Comparison of ENCODE assay signal across 32 cellular contexts in the genomic region with DNA sequence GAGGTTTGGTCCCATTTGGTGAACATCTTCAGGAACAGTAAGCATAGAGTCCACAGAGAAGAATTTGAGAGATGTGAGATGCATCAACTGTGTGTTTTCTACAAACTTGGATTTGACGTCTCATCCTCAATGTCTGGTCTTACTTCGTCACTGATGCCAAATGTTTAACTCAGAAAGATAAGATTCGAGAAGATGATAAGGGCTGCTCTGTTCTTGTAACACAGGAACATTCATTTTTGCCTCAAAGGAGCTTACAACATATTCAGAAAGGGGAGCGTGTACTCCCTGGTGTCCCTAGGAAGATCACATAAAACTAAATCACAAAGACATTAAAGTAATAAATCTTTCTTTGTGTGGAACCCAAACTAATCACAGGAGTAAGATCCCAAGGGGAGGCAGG.
"Had no signal": no experiment of that assay in that cellular context is flagged by ENCODE, and none has a peak within 500 bp of the region (broad histone marks: within the 10 kb centered on the region; RNA-seq: fewer than 3 reads in every experiment).

No MANE protein-coding gene starts in this region.

- ATAC-seq: activated CD4-positive, CD25-positive, alpha-beta regulatory T cell treated with anti-CD3 and anti-CD28 coated beads, Interleukin-2, amount 50 U/mL, for 24 hours; activated CD8-positive, alpha-beta T cell treated with anti-CD3 and anti-CD28 coated beads for 36 hours; activated T-cell treated with anti-CD3 and anti-CD28 coated beads, Interleukin-2, amount 50 U/mL, for 4 hours; activated T-helper 17 cell treated with anti-CD3 and anti-CD28 coated beads, Interleukin-2, amount 50 U/mL, for 72 hours; body of pancreas; effector memory CD8-positive, alpha-beta T cell; foreskin keratinocyte; gastrocnemius medialis; heart left ventricle; T-helper 17 cell had no signal

- H3K36me3 ChIP-seq: esophagus muscularis mucosa, gastrocnemius medialis, heart left ventricle, WERI-Rb-1 had no signal

- H3K27ac Mint-ChIP-seq: activated B cell treated with CpG ODN at 0.5 μM for 24 hours; activated CD8-positive, alpha-beta T cell treated with anti-CD3 and anti-CD28 coated beads for 36 hours; activated naive CD8-positive, alpha-beta T cell; activated T-helper 17 cell treated with anti-CD3 and anti-CD28 coated beads, Interleukin-2, amount 50 U/mL, for 72 hours; effector memory CD8-positive, alpha-beta T cell; T-helper 17 cell; T-helper 2 cell treated with Interferon-gamma antibody and Interleukin-4, amounts not matched to agents 5 μg/mL and 100 μg/mL, for 36 hours had no signal

- H3K4me1 Mint-ChIP-seq: activated B cell treated with CpG ODN at 0.5 μM for 24 hours; activated T-helper 17 cell treated with anti-CD3 and anti-CD28 coated beads, Interleukin-2, amount 50 U/mL, for 72 hours; T-helper 17 cell had no signal

- DNase-seq: activated B cell treated with CpG ODN at 0.5 μM for 24 hours; activated CD4-positive, alpha-beta T cell treated with anti-CD3 and anti-CD28 coated beads for 48 hours; activated CD4-positive, alpha-beta T cell treated with anti-CD3 and anti-CD28 coated beads, Interleukin-2, amount 50 U/mL, for 1 hour; activated CD4-positive, alpha-beta T cell treated with anti-CD3 and anti-CD28 coated beads, Interleukin-2, amount 50 U/mL, for 48 hours; activated CD8-positive, alpha-beta memory T cell treated with anti-CD3 and anti-CD28 coated beads for 24 hours; activated CD8-positive, alpha-beta T cell treated with anti-CD3 and anti-CD28 coated beads for 36 hours; activated effector memory CD4-positive, alpha-beta T cell treated with Interleukin-2 at 50 U/mL for 16 hours; activated gamma-delta T cell treated with Interleukin-2 at 50 U/mL for 16 hours; activated naive CD4-positive, alpha-beta T cell treated with anti-CD3 and anti-CD28 coated beads, Interleukin-2, amount 50 U/mL, for 16 hours; activated naive CD4-positive, alpha-beta T cell treated with Interleukin-2 at 50 U/mL for 16 hours; activated T-cell treated with anti-CD3 and anti-CD28 coated beads, Interleukin-2, amount 50 U/mL, for 4 hours; amygdala; aorta; body of pancreas; caudate nucleus; cortex of kidney; dermis blood vessel endothelial cell; effector CD4-positive, alpha-beta T cell; effector memory CD8-positive, alpha-beta T cell; erythroblast; foreskin keratinocyte; gastrocnemius medialis; glutamatergic neuron; heart left ventricle; T-helper 17 cell; T1000; WERI-Rb-1 had no signal

- H3K36me3 Mint-ChIP-seq: activated naive CD8-positive, alpha-beta T cell had no signal

- H3K4me3 ChIP-seq: body of pancreas, esophagus muscularis mucosa, gastrocnemius medialis, heart left ventricle had no signal

- H3K9me3 Mint-ChIP-seq: activated B cell treated with CpG ODN at 0.5 μM for 24 hours; activated CD8-positive, alpha-beta T cell treated with anti-CD3 and anti-CD28 coated beads for 36 hours; activated T-helper 17 cell treated with anti-CD3 and anti-CD28 coated beads, Interleukin-2, amount 50 U/mL, for 72 hours; T-helper 2 cell treated with Interferon-gamma antibody and Interleukin-4, amounts not matched to agents 5 μg/mL and 100 μg/mL, for 36 hours had no signal

- H3K4me3 Mint-ChIP-seq: activated B cell treated with CpG ODN at 0.5 μM for 24 hours; activated CD8-positive, alpha-beta T cell treated with anti-CD3 and anti-CD28 coated beads for 36 hours; activated naive CD8-positive, alpha-beta T cell; activated T-cell treated with anti-CD3 and anti-CD28 coated beads, Interleukin-2, amount 50 U/mL, for 4 hours; activated T-helper 17 cell treated with anti-CD3 and anti-CD28 coated beads, Interleukin-2, amount 50 U/mL, for 72 hours; effector memory CD8-positive, alpha-beta T cell; T-helper 17 cell; T-helper 2 cell treated with Interferon-gamma antibody and Interleukin-4, amounts not matched to agents 5 μg/mL and 100 μg/mL, for 36 hours had no signal

- H3K4me1 ChIP-seq: body of pancreas, esophagus muscularis mucosa, foreskin keratinocyte, gastrocnemius medialis, heart left ventricle had no signal

- H3K27ac ChIP-seq: body of pancreas, esophagus muscularis mucosa, foreskin keratinocyte, gastrocnemius medialis, heart left ventricle, WERI-Rb-1 had no signal

- H3K27me3 Mint-ChIP-seq: activated B cell treated with CpG ODN at 0.5 μM for 24 hours; activated CD8-positive, alpha-beta T cell treated with anti-CD3 and anti-CD28 coated beads for 36 hours; effector memory CD8-positive, alpha-beta T cell had no signal

- H3K27me3 ChIP-seq: body of pancreas, esophagus muscularis mucosa, foreskin keratinocyte, gastrocnemius medialis, heart left ventricle had no signal

- H3K9me3 ChIP-seq: body of pancreas, esophagus muscularis mucosa, gastrocnemius medialis had no signal
